25 cellular contexts compared by ENCODE assay signal in the genomic region with DNA sequence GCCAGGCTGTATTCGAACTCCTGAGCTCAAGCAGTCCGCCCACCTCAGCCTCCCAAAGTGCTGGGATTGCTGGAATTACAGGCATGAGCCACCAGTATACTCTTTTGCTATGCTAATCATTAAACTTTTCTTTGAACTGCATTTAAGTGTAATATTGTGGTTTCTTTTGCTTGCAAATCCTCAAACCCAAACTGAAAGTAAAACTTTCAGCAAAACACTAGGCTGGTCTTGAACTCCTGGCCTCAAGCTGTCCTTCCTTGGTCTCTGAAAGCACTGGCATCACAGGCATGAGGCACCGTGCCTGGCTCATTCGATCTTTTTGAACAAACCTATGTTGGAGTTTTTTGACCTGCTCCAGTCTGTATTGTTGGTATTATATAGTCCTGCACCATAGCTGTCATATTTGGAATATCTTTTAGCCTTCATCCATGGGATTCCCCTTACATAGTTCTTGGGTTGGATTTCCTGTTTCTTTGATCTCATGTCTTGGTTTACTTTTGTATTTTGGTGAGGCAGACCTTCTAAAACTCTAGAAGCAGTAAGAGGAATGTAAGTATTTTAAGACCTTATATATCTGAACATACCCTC. TPM values are rescaled to one million over a fixed set of nuclear protein-coding genes. Genes with fewer than 3 reads are reported as not detected.
DNase-seq lines count a peak whose midpoint lies in the region; ATAC-seq and TF ChIP-seq lines count a peak whose summit lies in the region.
"Had no signal": no experiment of that assay in that cellular context is flagged by ENCODE, and none has a peak within 500 bp of the region (broad histone marks: within the 10 kb centered on the region; RNA-seq: fewer than 3 reads in every experiment).

No MANE protein-coding gene starts in this region.

- no peak overlapping the region for H3K9ac ChIP-seq in mesenchymal stem cell (ENCODE audit: low read length)

- no peak overlapping the region for H4K91ac ChIP-seq in mesenchymal stem cell (ENCODE audit: low read length)

- H3K4me2 ChIP-seq in mesenchymal stem cell (ENCODE audit: low read length, poor library complexity, severe bottlenecking), result no peak overlapping the region

- no peak overlapping the region for H3K4ac ChIP-seq in mesenchymal stem cell (ENCODE audit: low read depth in 1 of 2, low read length in 2 of 2)

- peaks cover 9% of the 10 kb centered on the region for H3K4me1 Mint-ChIP-seq in activated CD8-positive, alpha-beta memory T cell treated with anti-CD3 and anti-CD28 coated beads, Interleukin-2, amount 10 ng/mL, durations not matched to agents 7 days and 5 days
- H3K4me1 Mint-ChIP-seq in HFFc6 (ENCODE audit: low read depth), result peaks cover 10% of the 10 kb centered on the region
- H3K4me1 Mint-ChIP-seq in activated T-helper 17 cell treated with anti-CD3 and anti-CD28 coated beads, Interleukin-2, amount 50 U/mL, for 72 hours, result peaks cover 6% of the 10 kb centered on the region
- H3K4me1 Mint-ChIP-seq: nephron progenitor cell had no signal

- H2BK12ac ChIP-seq in mesenchymal stem cell (ENCODE audit: low read length in 2 of 2), result no peak overlapping the region

- H3K4me3 ChIP-seq in mesenchymal stem cell (ENCODE audit: insufficient read depth in 1 of 2, low read depth in 1 of 2, low read length in 2 of 2), result no peak overlapping the region
- H3K4me3 ChIP-seq: esophagus muscularis mucosa, K562, sigmoid colon, testis had no signal

- CTCF ChIA-PET in activated CD8-positive, alpha-beta memory T cell treated with anti-CD3 and anti-CD28 coated beads, Interleukin-2, amount 10 ng/mL, durations not matched to agents 7 days and 5 days (lab: Charles Lee), result no interaction called here

- no peak overlapping the region for H3K14ac ChIP-seq in mesenchymal stem cell (ENCODE audit: low read length in 2 of 2)

- no peak overlapping the region for H2AFZ ChIP-seq in mesenchymal stem cell (ENCODE audit: low read depth, low read length)

- H3K27me3 ChIP-seq in mesenchymal stem cell (ENCODE audit: control insufficient read depth in 1 of 2, insufficient read depth in 1 of 2, low read length in 2 of 2), result no peaks in the 10 kb centered on the region
- H3K27me3 ChIP-seq: esophagus muscularis mucosa, sigmoid colon, testis had no signal

- no peak overlapping the region for H2BK5ac ChIP-seq in mesenchymal stem cell (ENCODE audit: low read depth, low read length, poor library complexity, severe bottlenecking)

- H3K27ac Mint-ChIP-seq in activated CD8-positive, alpha-beta memory T cell treated with anti-CD3 and anti-CD28 coated beads, Interleukin-2, amount 10 ng/mL, durations not matched to agents 7 days and 5 days, result no peak overlapping the region
- peak overlapping the region; percentile 27; the same call in 1 of the 2 replicates for H3K27ac Mint-ChIP-seq in HFFc6
- no peak overlapping the region for H3K27ac Mint-ChIP-seq in activated T-helper 17 cell treated with anti-CD3 and anti-CD28 coated beads, Interleukin-2, amount 50 U/mL, for 72 hours

- peaks cover 7% of the 10 kb centered on the region for H3K4me1 ChIP-seq in mesenchymal stem cell (ENCODE audit: control insufficient read depth, insufficient read depth, low read depth, low read length)
- H3K4me1 ChIP-seq: testis had no signal

- H2BK120ac ChIP-seq in mesenchymal stem cell (ENCODE audit: low read depth, low read length), result no peak overlapping the region

- no peak overlapping the region for H3K4me3 Mint-ChIP-seq in activated CD8-positive, alpha-beta memory T cell treated with anti-CD3 and anti-CD28 coated beads, Interleukin-2, amount 10 ng/mL, durations not matched to agents 7 days and 5 days
- H3K4me3 Mint-ChIP-seq in HFFc6, result peak overlapping the region; percentile 6; the same call in 1 of the 2 replicates
- H3K4me3 Mint-ChIP-seq in activated T-helper 17 cell treated with anti-CD3 and anti-CD28 coated beads, Interleukin-2, amount 50 U/mL, for 72 hours, result peak overlapping the region; percentile 2
- H3K4me3 Mint-ChIP-seq: nephron progenitor cell, T-cell had no signal

- H3K9me3 ChIP-seq in mesenchymal stem cell (ENCODE audit: control insufficient read depth, low read length), result no peaks in the 10 kb centered on the region
- H3K9me3 ChIP-seq: esophagus muscularis mucosa, sigmoid colon, testis had no signal

- no peak overlapping the region for H2AK5ac ChIP-seq in mesenchymal stem cell (ENCODE audit: low read length, severe bottlenecking)

- H3K27ac ChIP-seq in mesenchymal stem cell (ENCODE audit: low read length, poor library complexity, severe bottlenecking) (peak overlapping the region; percentile 31), substantia nigra (ENCODE audit: low read depth, low read length, poor library complexity, severe bottlenecking) (no peak overlapping the region)
- H3K27ac ChIP-seq: C4-2B, esophagus muscularis mucosa, sigmoid colon, testis had no signal

- 92% methylated on average over 4 of the region's 4 CpGs for WGBS in mesenchymal stem cell

- no peak for DNase-seq in activated CD8-positive, alpha-beta memory T cell treated with anti-CD3 and anti-CD28 coated beads, Interleukin-2, amount 10 ng/mL, durations not matched to agents 7 days and 5 days
- no peak for DNase-seq in activated CD8-positive, alpha-beta memory T cell treated with anti-CD3 and anti-CD28 coated beads for 24 hours
- no peak for DNase-seq in HFFc6
- no peak for DNase-seq in mesenchymal stem cell
- no peak for DNase-seq in substantia nigra (lab: John Stamatoyannopoulos, UW)
- DNase-seq in effector CD8-positive, alpha-beta T cell (lab: John Stamatoyannopoulos, UW), result no peak
- DNase-seq: activated effector memory CD4-positive, alpha-beta T cell treated with Interleukin-2 at 50 U/mL for 16 hours; aorta; effector memory CD4-positive, alpha-beta T cell; left cardiac atrium; mesendoderm; NCI-H187; NCI-H345; NCI-H82; nephron progenitor cell; PC-3; SHP77 treated with DMSO at 0.1 percent for 48 hours; sigmoid colon; T-cell; testis had no signal

- H3K9me3 Mint-ChIP-seq in activated CD8-positive, alpha-beta memory T cell treated with anti-CD3 and anti-CD28 coated beads, Interleukin-2, amount 10 ng/mL, durations not matched to agents 7 days and 5 days (ENCODE audit: low read depth), result no peaks in the 10 kb centered on the region
- no peaks in the 10 kb centered on the region for H3K9me3 Mint-ChIP-seq in HFFc6
- H3K9me3 Mint-ChIP-seq in activated T-helper 17 cell treated with anti-CD3 and anti-CD28 coated beads, Interleukin-2, amount 50 U/mL, for 72 hours, result no peaks in the 10 kb centered on the region
- H3K9me3 Mint-ChIP-seq: T-cell had no signal

- no peaks in the 10 kb centered on the region for H3K27me3 Mint-ChIP-seq in activated CD8-positive, alpha-beta memory T cell treated with anti-CD3 and anti-CD28 coated beads, Interleukin-2, amount 10 ng/mL, durations not matched to agents 7 days and 5 days
- no peaks in the 10 kb centered on the region for H3K27me3 Mint-ChIP-seq in HFFc6 (ENCODE audit: insufficient read depth)
- H3K27me3 Mint-ChIP-seq in activated T-helper 17 cell treated with anti-CD3 and anti-CD28 coated beads, Interleukin-2, amount 50 U/mL, for 72 hours, result no peaks in the 10 kb centered on the region
- H3K27me3 Mint-ChIP-seq: T-cell had no signal

- no peak overlapping the region for H3K18ac ChIP-seq in mesenchymal stem cell (ENCODE audit: low read depth in 1 of 2, low read length in 2 of 2)

- peaks cover 7% of the 10 kb centered on the region for H3K36me3 Mint-ChIP-seq in activated CD8-positive, alpha-beta memory T cell treated with anti-CD3 and anti-CD28 coated beads, Interleukin-2, amount 10 ng/mL, durations not matched to agents 7 days and 5 days
- H3K36me3 Mint-ChIP-seq in HFFc6 (ENCODE audit: low read depth), result peaks cover 24% of the 10 kb centered on the region
- no peaks in the 10 kb centered on the region for H3K36me3 Mint-ChIP-seq in activated T-helper 17 cell treated with anti-CD3 and anti-CD28 coated beads, Interleukin-2, amount 50 U/mL, for 72 hours (ENCODE audit: low read depth)

- no peak overlapping the region for H2BK15ac ChIP-seq in mesenchymal stem cell (ENCODE audit: low read depth, poor library complexity, severe bottlenecking)

- TF ChIP-seq CTCF in HFFc6 (IDR thresholded peaks at IDR 0.05), result no peak

- peaks cover 17% of the 10 kb centered on the region for H3K79me1 ChIP-seq in mesenchymal stem cell (replicated peaks; ENCODE audit: low read length, poor library complexity, severe bottlenecking)

- H3K36me3 ChIP-seq in mesenchymal stem cell (ENCODE audit: control insufficient read depth in 1 of 2, insufficient read depth in 2 of 2, low read depth in 1 of 2, low read length in 2 of 2), result peaks cover 5 to 9% of the 10 kb centered on the region in 2 experiments
- H3K36me3 ChIP-seq: esophagus muscularis mucosa, sigmoid colon had no signal

- no peak overlapping the region for H4K8ac ChIP-seq in mesenchymal stem cell (ENCODE audit: low read length)

- peak; percentile 20 for ATAC-seq in activated CD8-positive, alpha-beta memory T cell treated with anti-CD3 and anti-CD28 coated beads, Interleukin-2, amount 10 ng/mL, durations not matched to agents 7 days and 5 days
- ATAC-seq in activated T-helper 17 cell treated with anti-CD3 and anti-CD28 coated beads, Interleukin-2, amount 50 U/mL, for 72 hours (replicated peaks), result peak; percentile 12
- no peak for ATAC-seq in HG03095 (IDR thresholded peaks at IDR 0.05; ENCODE audit: unreplicated experiment)
- ATAC-seq: left cardiac atrium, PC-3, T-cell had no signal

- H3K23ac ChIP-seq in mesenchymal stem cell (ENCODE audit: low read length in 2 of 2), result no peak overlapping the region

RNA-seq across cellular contexts. Expression of gene MOB1B, which starts 34.1 kb away (rescaled TPM):
- 10 to 100 TPM; 14.8 to 20.4 TPM for total RNA-seq in activated CD8-positive, alpha-beta memory T cell treated with anti-CD3 and anti-CD28 coated beads, Interleukin-2, amount 10 ng/mL, durations not matched to agents 7 days and 5 days
- total RNA-seq in HFFc6 (2021; fragmentation: NEBNext Ultra II Directional; extraction: Animal tissue kit (Norgen Biotek cat#: 25700)), result 10 to 100 TPM; 26.9 to 37.0 (median 33.8) TPM
- total RNA-seq in activated T-helper 17 cell treated with anti-CD3 and anti-CD28 coated beads, Interleukin-2, amount 50 U/mL, for 72 hours, result 10 to 100 TPM; 16.6 to 21.2 TPM
- polyA plus RNA-seq in mesenchymal stem cell (2013, experiment 1 of 2), result 11.2 TPM
- polyA plus RNA-seq in mesenchymal stem cell (2013, experiment 2 of 2), result 11.7 TPM

RNA-seq across cellular contexts. Expression of gene DCK, which starts 57.2 kb away (rescaled TPM):
- total RNA-seq in activated CD8-positive, alpha-beta memory T cell treated with anti-CD3 and anti-CD28 coated beads, Interleukin-2, amount 10 ng/mL, durations not matched to agents 7 days and 5 days, result 10 to 100 TPM; 60.0 to 70.7 TPM
- 10 to 100 TPM; 13.1 to 23.9 (median 22.3) TPM for total RNA-seq in HFFc6 (2021; fragmentation: NEBNext Ultra II Directional; extraction: Animal tissue kit (Norgen Biotek cat#: 25700))
- total RNA-seq in activated T-helper 17 cell treated with anti-CD3 and anti-CD28 coated beads, Interleukin-2, amount 50 U/mL, for 72 hours, result 10 to 100 TPM; 31.4 to 35.8 TPM
- polyA plus RNA-seq in mesenchymal stem cell (2013, experiment 1 of 2), result 8.9 TPM
- polyA plus RNA-seq in mesenchymal stem cell (2013, experiment 2 of 2), result 10.1 TPM
